ENCODE assay signal across 40 cellular contexts in the genomic region with DNA sequence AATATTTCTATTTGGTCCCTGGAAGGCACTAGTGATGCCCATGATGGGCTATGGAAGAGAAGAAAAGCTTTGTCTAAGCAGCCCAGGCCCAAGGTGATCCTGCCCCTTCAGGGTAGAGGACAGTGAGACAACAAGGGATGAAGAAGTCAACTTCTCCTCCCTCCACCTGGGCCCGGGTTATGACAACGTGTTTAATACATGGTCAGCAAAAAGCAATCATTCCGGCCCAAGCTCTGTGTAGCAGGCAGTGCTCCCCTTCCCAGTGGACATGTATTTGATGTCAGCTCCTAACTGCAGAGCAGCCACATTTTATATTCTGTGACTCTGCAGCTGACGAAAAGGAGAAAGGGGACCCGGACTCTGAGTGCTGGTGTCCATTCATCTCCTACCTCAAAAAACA.
"Had no signal": no experiment of that assay in that cellular context is flagged by ENCODE, and none has a peak within 500 bp of the region (broad histone marks: within the 10 kb centered on the region; RNA-seq: fewer than 3 reads in every experiment).

No MANE protein-coding gene starts in this region.

- H3K27ac ChIP-seq: ascending aorta, cardiac muscle cell, WERI-Rb-1 had no signal

- H3K9me3 Mint-ChIP-seq: activated CD4-positive, alpha-beta memory T cell treated with anti-CD3 and anti-CD28 coated beads, Interleukin-2, amount 10 ng/mL, durations not matched to agents 7 days and 5 days; activated CD4-positive, alpha-beta T cell treated with anti-CD3 and anti-CD28 coated beads, Interleukin-2, amount 10 ng/mL, durations not matched to agents 7 days and 5 days; activated naive CD4-positive, alpha-beta T cell treated with anti-CD3 and anti-CD28 coated beads, Interleukin-2, amount 10 ng/mL, durations not matched to agents 7 days and 5 days; activated naive CD4-positive, alpha-beta T cell treated with anti-CD3 and anti-CD28 coated beads, Interleukin-2, amount 50 U/mL, for 24 hours; activated naive CD8-positive, alpha-beta T cell treated with anti-CD3 and anti-CD28 coated beads, Interleukin-2, amount 10 ng/mL, durations not matched to agents 7 days and 5 days; activated naive CD8-positive, alpha-beta T cell treated with anti-CD3 and anti-CD28 coated beads, Interleukin-2, amount 50 U/mL, for 24 hours; activated T-cell treated with anti-CD3 and anti-CD28 coated beads, Interleukin-2, amount 50 U/mL, for 24 hours; activated T-helper 2 cell treated with anti-CD3 and anti-CD28 coated beads, Interferon-gamma antibody, Interleukin-2, Interleukin-4, amounts not matched to agents 10 μg/mL and 5 μg/mL and 100 μg/mL, durations not matched to agents 14 hours and 24 hours and 36 hours; central memory CD8-positive, alpha-beta T cell; T-helper 1 cell treated with Interleukin-12 subunit alpha and Interleukin-12 subunit beta and Interleukin-4 antibody, amounts not matched to agents 30 μg/mL and 1 μg/mL, for 36 hours; T-helper 2 cell treated with Interferon-gamma antibody and Interleukin-4, amounts not matched to agents 5 μg/mL and 100 μg/mL, for 36 hours had no signal

- H3K36me3 ChIP-seq: cardiac muscle cell, WERI-Rb-1 had no signal

- ATAC-seq: activated CD4-positive, alpha-beta T cell treated with anti-CD3 and anti-CD28 coated beads for 36 hours; activated CD4-positive, CD25-positive, alpha-beta regulatory T cell treated with anti-CD3 and anti-CD28 coated beads, Interleukin-2, amount 50 U/mL, for 24 hours; activated CD8-positive, alpha-beta memory T cell treated with anti-CD3 and anti-CD28 coated beads, Interleukin-2, amount 10 ng/mL, durations not matched to agents 7 days and 5 days; activated CD8-positive, alpha-beta T cell treated with anti-CD3 and anti-CD28 coated beads, Interleukin-2, amount 10 ng/mL, durations not matched to agents 7 days and 5 days; activated naive CD8-positive, alpha-beta T cell treated with anti-CD3 and anti-CD28 coated beads, Interleukin-2, amount 50 U/mL, for 24 hours; WTC11 had no signal

- H3K4me3 ChIP-seq: ascending aorta, cardiac muscle cell had no signal

- H3K27me3 ChIP-seq: ascending aorta, cardiac muscle cell had no signal

- H3K36me3 Mint-ChIP-seq: activated CD8-positive, alpha-beta memory T cell treated with anti-CD3 and anti-CD28 coated beads, Interleukin-2, amount 10 ng/mL, durations not matched to agents 7 days and 5 days; activated naive CD4-positive, alpha-beta T cell treated with anti-CD3 and anti-CD28 coated beads, Interleukin-2, amount 10 ng/mL, durations not matched to agents 7 days and 5 days; activated naive CD8-positive, alpha-beta T cell treated with anti-CD3 and anti-CD28 coated beads, Interleukin-2, amount 10 ng/mL, durations not matched to agents 7 days and 5 days; brain; WTC11 had no signal

- H3K4me3 Mint-ChIP-seq: activated CD4-positive, alpha-beta memory T cell treated with anti-CD3 and anti-CD28 coated beads, Interleukin-2, amount 10 ng/mL, durations not matched to agents 7 days and 5 days; activated CD4-positive, alpha-beta T cell treated with anti-CD3 and anti-CD28 coated beads for 36 hours; activated CD4-positive, alpha-beta T cell treated with anti-CD3 and anti-CD28 coated beads, Interleukin-2, amount 10 ng/mL, durations not matched to agents 7 days and 5 days; activated CD8-positive, alpha-beta memory T cell treated with anti-CD3 and anti-CD28 coated beads, Interleukin-2, amount 10 ng/mL, durations not matched to agents 7 days and 5 days; activated CD8-positive, alpha-beta T cell treated with anti-CD3 and anti-CD28 coated beads, Interleukin-2, amount 10 ng/mL, durations not matched to agents 7 days and 5 days; activated naive CD4-positive, alpha-beta T cell treated with anti-CD3 and anti-CD28 coated beads, Interleukin-2, amount 10 ng/mL, durations not matched to agents 7 days and 5 days; activated naive CD4-positive, alpha-beta T cell treated with anti-CD3 and anti-CD28 coated beads, Interleukin-2, amount 50 U/mL, for 24 hours; activated naive CD8-positive, alpha-beta T cell; activated naive CD8-positive, alpha-beta T cell treated with anti-CD3 and anti-CD28 coated beads, Interleukin-2, amount 10 ng/mL, durations not matched to agents 7 days and 5 days; activated naive CD8-positive, alpha-beta T cell treated with anti-CD3 and anti-CD28 coated beads, Interleukin-2, amount 50 U/mL, for 24 hours; activated T-cell treated with anti-CD3 and anti-CD28 coated beads, Interleukin-2, amount 50 U/mL, for 24 hours; brain; central memory CD8-positive, alpha-beta T cell; T-helper 1 cell treated with Interleukin-12 subunit alpha and Interleukin-12 subunit beta and Interleukin-4 antibody, amounts not matched to agents 30 μg/mL and 1 μg/mL, for 36 hours; T-helper 2 cell treated with Interferon-gamma antibody and Interleukin-4, amounts not matched to agents 5 μg/mL and 100 μg/mL, for 36 hours; WTC11 had no signal

- H3K4me1 Mint-ChIP-seq: activated CD4-positive, alpha-beta memory T cell treated with anti-CD3 and anti-CD28 coated beads, Interleukin-2, amount 10 ng/mL, durations not matched to agents 7 days and 5 days; activated CD4-positive, alpha-beta T cell treated with anti-CD3 and anti-CD28 coated beads for 36 hours; activated CD4-positive, alpha-beta T cell treated with anti-CD3 and anti-CD28 coated beads, Interleukin-2, amount 10 ng/mL, durations not matched to agents 7 days and 5 days; activated CD8-positive, alpha-beta memory T cell treated with anti-CD3 and anti-CD28 coated beads, Interleukin-2, amount 10 ng/mL, durations not matched to agents 7 days and 5 days; activated naive CD4-positive, alpha-beta T cell treated with anti-CD3 and anti-CD28 coated beads, Interleukin-2, amount 10 ng/mL, durations not matched to agents 7 days and 5 days; activated naive CD4-positive, alpha-beta T cell treated with anti-CD3 and anti-CD28 coated beads, Interleukin-2, amount 50 U/mL, for 24 hours; activated naive CD8-positive, alpha-beta T cell treated with anti-CD3 and anti-CD28 coated beads, Interleukin-2, amount 10 ng/mL, durations not matched to agents 7 days and 5 days; activated naive CD8-positive, alpha-beta T cell treated with anti-CD3 and anti-CD28 coated beads, Interleukin-2, amount 50 U/mL, for 24 hours; brain; central memory CD8-positive, alpha-beta T cell; WTC11 had no signal

- H3K27me3 Mint-ChIP-seq: activated CD4-positive, alpha-beta T cell treated with anti-CD3 and anti-CD28 coated beads for 36 hours; activated CD4-positive, alpha-beta T cell treated with anti-CD3 and anti-CD28 coated beads, Interleukin-2, amount 10 ng/mL, durations not matched to agents 7 days and 5 days; activated naive CD4-positive, alpha-beta T cell treated with anti-CD3 and anti-CD28 coated beads, Interleukin-2, amount 50 U/mL, for 24 hours; activated naive CD8-positive, alpha-beta T cell; activated naive CD8-positive, alpha-beta T cell treated with anti-CD3 and anti-CD28 coated beads, Interleukin-2, amount 10 ng/mL, durations not matched to agents 7 days and 5 days; activated naive CD8-positive, alpha-beta T cell treated with anti-CD3 and anti-CD28 coated beads, Interleukin-2, amount 50 U/mL, for 24 hours; activated T-cell treated with anti-CD3 and anti-CD28 coated beads, Interleukin-2, amount 50 U/mL, for 24 hours had no signal

- DNase-seq: activated CD4-positive, alpha-beta memory T cell treated with anti-CD3 and anti-CD28 coated beads, Interleukin-2, amount 10 ng/mL, durations not matched to agents 7 days and 5 days; activated CD4-positive, alpha-beta T cell treated with anti-CD3 and anti-CD28 coated beads for 1 hour; activated CD4-positive, alpha-beta T cell treated with anti-CD3 and anti-CD28 coated beads for 36 hours; activated CD4-positive, alpha-beta T cell treated with anti-CD3 and anti-CD28 coated beads for 48 hours; activated CD4-positive, alpha-beta T cell treated with anti-CD3 and anti-CD28 coated beads, Interleukin-2, amount 10 ng/mL, durations not matched to agents 7 days and 5 days; activated CD4-positive, alpha-beta T cell treated with anti-CD3 and anti-CD28 coated beads, Interleukin-2, amount 50 U/mL, for 48 hours; activated CD4-positive, CD25-positive, alpha-beta regulatory T cell; activated CD8-positive, alpha-beta memory T cell treated with anti-CD3 and anti-CD28 coated beads for 24 hours; activated CD8-positive, alpha-beta memory T cell treated with anti-CD3 and anti-CD28 coated beads, Interleukin-2, amount 10 ng/mL, durations not matched to agents 7 days and 5 days; activated CD8-positive, alpha-beta memory T cell treated with anti-CD3 and anti-CD28 coated beads, Interleukin-2, amount 50 U/mL, for 48 hours; activated CD8-positive, alpha-beta T cell treated with anti-CD3 and anti-CD28 coated beads, Interleukin-2, amount 10 ng/mL, durations not matched to agents 7 days and 5 days; activated effector memory CD4-positive, alpha-beta T cell treated with Interleukin-2 at 50 U/mL for 16 hours; activated gamma-delta T cell; activated naive CD4-positive, alpha-beta T cell treated with anti-CD3 and anti-CD28 coated beads, Interleukin-2, amount 10 ng/mL, durations not matched to agents 7 days and 5 days; activated naive CD4-positive, alpha-beta T cell treated with Interleukin-2 at 50 U/mL for 16 hours; activated naive CD8-positive, alpha-beta T cell treated with anti-CD3 and anti-CD28 coated beads, Interleukin-2, amount 10 ng/mL, durations not matched to agents 7 days and 5 days; activated naive CD8-positive, alpha-beta T cell treated with anti-CD3 and anti-CD28 coated beads, Interleukin-2, amount 50 U/mL, for 24 hours; activated T-cell treated with anti-CD3 and anti-CD28 coated beads, Interleukin-2, amount 50 U/mL, for 24 hours; activated T-cell treated with anti-CD3 and anti-CD28 coated beads, Interleukin-2, amount 50 U/mL, for 48 hours; amygdala; anterior cingulate cortex; caudate nucleus; cerebellar nuclear complex; T-helper 1 cell; T-helper 2 cell; T-helper 9 cell; WERI-Rb-1 had no signal

- FAIRE-seq: bronchial epithelial cell, TTC549 had no signal

- H3K9me3 ChIP-seq: ascending aorta had no signal

- H3K4me1 ChIP-seq: ascending aorta had no signal

- H3K27ac Mint-ChIP-seq: activated CD4-positive, alpha-beta memory T cell treated with anti-CD3 and anti-CD28 coated beads, Interleukin-2, amount 10 ng/mL, durations not matched to agents 7 days and 5 days; activated CD4-positive, alpha-beta T cell treated with anti-CD3 and anti-CD28 coated beads for 36 hours; activated CD4-positive, alpha-beta T cell treated with anti-CD3 and anti-CD28 coated beads, Interleukin-2, amount 10 ng/mL, durations not matched to agents 7 days and 5 days; activated CD8-positive, alpha-beta memory T cell treated with anti-CD3 and anti-CD28 coated beads, Interleukin-2, amount 10 ng/mL, durations not matched to agents 7 days and 5 days; activated CD8-positive, alpha-beta T cell treated with anti-CD3 and anti-CD28 coated beads, Interleukin-2, amount 10 ng/mL, durations not matched to agents 7 days and 5 days; activated naive CD4-positive, alpha-beta T cell treated with anti-CD3 and anti-CD28 coated beads, Interleukin-2, amount 10 ng/mL, durations not matched to agents 7 days and 5 days; activated naive CD4-positive, alpha-beta T cell treated with anti-CD3 and anti-CD28 coated beads, Interleukin-2, amount 50 U/mL, for 24 hours; activated naive CD8-positive, alpha-beta T cell; activated naive CD8-positive, alpha-beta T cell treated with anti-CD3 and anti-CD28 coated beads, Interleukin-2, amount 10 ng/mL, durations not matched to agents 7 days and 5 days; activated naive CD8-positive, alpha-beta T cell treated with anti-CD3 and anti-CD28 coated beads, Interleukin-2, amount 50 U/mL, for 24 hours; activated T-cell treated with anti-CD3 and anti-CD28 coated beads, Interleukin-2, amount 50 U/mL, for 24 hours; activated T-helper 2 cell treated with anti-CD3 and anti-CD28 coated beads, Interferon-gamma antibody, Interleukin-2, Interleukin-4, amounts not matched to agents 10 μg/mL and 5 μg/mL and 100 μg/mL, durations not matched to agents 14 hours and 24 hours and 36 hours; brain; T-helper 1 cell treated with Interleukin-12 subunit alpha and Interleukin-12 subunit beta and Interleukin-4 antibody, amounts not matched to agents 30 μg/mL and 1 μg/mL, for 36 hours; T-helper 2 cell treated with Interferon-gamma antibody and Interleukin-4, amounts not matched to agents 5 μg/mL and 100 μg/mL, for 36 hours; WTC11 had no signal
